ENCODE assay signal across 10 cellular contexts in genomic region chr7:70764004-70764691, GRCh38.
DNase-seq lines count a peak whose midpoint lies in the region; ATAC-seq, FAIRE-seq and TF ChIP-seq lines count a peak whose summit lies in the region.
"Had no signal": no experiment of that assay in that cellular context is flagged by ENCODE, and none has a peak within 500 bp of the region (broad histone marks: within the 10 kb centered on the region; RNA-seq: fewer than 3 reads in every experiment).

No MANE protein-coding gene starts in this region.

- H3K4ac ChIP-seq in neuronal stem cell (ENCODE audit: low read length) = no peak overlapping the region

- no peaks in the 10 kb centered on the region for H3K27me3 ChIP-seq in neuronal stem cell (ENCODE audit: control insufficient read depth in 3 of 3, insufficient read depth in 3 of 3, low read depth in 1 of 3, low read length in 3 of 3)
- no peaks in the 10 kb centered on the region for H3K27me3 ChIP-seq in uterus

- H2BK12ac ChIP-seq in neuronal stem cell (ENCODE audit: low read length) = no peak overlapping the region

- no peak overlapping the region for H3K14ac ChIP-seq in neuronal stem cell (ENCODE audit: low read length)

- no peaks in the 10 kb centered on the region for H3K27me3 Mint-ChIP-seq in effector memory CD8-positive, alpha-beta T cell

- H3K4me3 ChIP-seq in neuronal stem cell (ENCODE audit: low read length in 2 of 2) (no peak overlapping the region), uterus (no peak overlapping the region)

- peak; percentile 85 for ATAC-seq in GM18505 (IDR thresholded peaks at IDR 0.05; ENCODE audit: unreplicated experiment)
- ATAC-seq in GM21423 (IDR thresholded peaks at IDR 0.05; ENCODE audit: unreplicated experiment) = peak; percentile 76
- peak; percentile 72 for ATAC-seq in HG03457 (IDR thresholded peaks at IDR 0.05; ENCODE audit: unreplicated experiment)
- peak; percentile 92 for ATAC-seq in effector memory CD8-positive, alpha-beta T cell (replicated peaks)
- ATAC-seq: left ventricle myocardium superior had no signal

- no peak overlapping the region for H4K91ac ChIP-seq in neuronal stem cell (ENCODE audit: low read depth, low read length, poor library complexity)

- WGBS in neuronal stem cell (ENCODE audit: extremely low coverage in 2 of 2, insufficient read length in 2 of 2, insufficient replicate concordance in 1 of 2), 2 donors = no CpG with 5 or more reads among the region's 16 CpGs

- no peak overlapping the region for H2BK120ac ChIP-seq in neuronal stem cell (ENCODE audit: low read depth, low read length)

- no peak overlapping the region for H2BK5ac ChIP-seq in neuronal stem cell (ENCODE audit: low read length)

- TF ChIP-seq CTCF in D721Med (IDR thresholded peaks at IDR 0.05; ENCODE audit: insufficient read depth, missing control alignments) (no peak), uterus (IDR thresholded peaks at IDR 0.05) (no peak)

- no peaks in the 10 kb centered on the region for H3K9me3 Mint-ChIP-seq in effector memory CD8-positive, alpha-beta T cell

- no peak for FAIRE-seq in D721Med (lab: Jason Lieb, UNC)
- FAIRE-seq: bronchial epithelial cell had no signal

- peaks cover 0 to 2% of the 10 kb centered on the region in 2 donors for H3K9me3 ChIP-seq in neuronal stem cell (replicated peaks in 1 of 2; ENCODE audit: control insufficient read depth in 2 of 2, insufficient read depth in 1 of 2, low read depth in 1 of 2, low read length in 2 of 2)
- H3K9me3 ChIP-seq in uterus = no peaks in the 10 kb centered on the region

- H3K27ac ChIP-seq in neuronal stem cell (replicated peaks; ENCODE audit: low read length) (no peak overlapping the region), uterus (peak overlapping the region in 1 of 2 donors; percentile 28)

- intact Hi-C loops in uterus (cut with DNase I; ENCODE audit: low total_unique reads) = no loop called here

- no peak overlapping the region for H2AFZ ChIP-seq in neuronal stem cell (ENCODE audit: low read length)

- no peak overlapping the region for H3K23ac ChIP-seq in neuronal stem cell (ENCODE audit: low read depth, low read length, poor library complexity)

- no peak overlapping the region for H3K9ac ChIP-seq in neuronal stem cell (ENCODE audit: low read depth, low read length, poor library complexity)

- H3K79me1 ChIP-seq in neuronal stem cell (ENCODE audit: low read depth, low read length) = no peaks in the 10 kb centered on the region

- peaks cover 31 to 32% of the 10 kb centered on the region in 2 donors for H3K4me1 Mint-ChIP-seq in effector memory CD8-positive, alpha-beta T cell (ENCODE audit: low read depth in 2 of 2)

- no peak overlapping the region for H3K4me2 ChIP-seq in neuronal stem cell (ENCODE audit: insufficient read depth, low read length, poor library complexity, severe bottlenecking)

- H3K27ac Mint-ChIP-seq in effector memory CD8-positive, alpha-beta T cell = peak overlapping the region; percentile 93 to 94

- DNase-seq in effector memory CD8-positive, alpha-beta T cell = peak; percentile 14 to 33 (median 33)
- DNase-seq in midbrain (lab: John Stamatoyannopoulos, UW) (no peak), D721Med (ENCODE audit: insufficient read length, low spot score) (no peak), neuronal stem cell (ENCODE audit: low spot score) (no peak), uterus (no peak)
- DNase-seq: left ventricle myocardium superior had no signal

- H2BK15ac ChIP-seq in neuronal stem cell (ENCODE audit: low read length) = no peak overlapping the region

- peaks cover 46% of the 10 kb centered on the region for H3K36me3 Mint-ChIP-seq in effector memory CD8-positive, alpha-beta T cell (ENCODE audit: insufficient read depth)

- H3K4me3 Mint-ChIP-seq in effector memory CD8-positive, alpha-beta T cell = peak overlapping the region; percentile 67 to 82

- H3K36me3 ChIP-seq in neuronal stem cell (replicated peaks in 1 of 2; ENCODE audit: control insufficient read depth in 2 of 2, insufficient read depth in 2 of 2, low read length in 2 of 2) (peaks cover 9 to 91% of the 10 kb centered on the region in 2 donors), uterus (no peaks in the 10 kb centered on the region)

- no peak overlapping the region for H3K18ac ChIP-seq in neuronal stem cell (ENCODE audit: low read length)

- peaks cover 0 to 3% of the 10 kb centered on the region in 2 donors for H3K4me1 ChIP-seq in neuronal stem cell (ENCODE audit: control insufficient read depth in 2 of 2, insufficient read depth in 1 of 2, low read depth in 1 of 2, low read length in 2 of 2)
- no peaks in the 10 kb centered on the region for H3K4me1 ChIP-seq in uterus

- no peak overlapping the region for H4K8ac ChIP-seq in neuronal stem cell (ENCODE audit: low read depth, low read length)

- H2AK5ac ChIP-seq in neuronal stem cell (ENCODE audit: low read depth, low read length) = no peak overlapping the region

- no peak for TF ChIP-seq POLR2A in GM18505 (IDR thresholded peaks at IDR 0.05; ENCODE audit: borderline replicate concordance, extremely low read depth, insufficient read depth, insufficient read length)
- TF ChIP-seq POLR2A in uterus (IDR thresholded peaks at IDR 0.05) = no peak

Comparison
In these comparisons a context has a peak if more than half of its experiments do, and no peak if none do; other contexts are left out.
1. DNase-seq: peak in effector memory CD8-positive, alpha-beta T cell (3 of 3); none in midbrain (single experiment), D721Med (single experiment), neuronal stem cell (single experiment) and uterus (0 of 2).
2. Peak in every context shown above with its lines, with median percentiles within 50 percentile points of each other: ATAC-seq.